In the genomic region with DNA sequence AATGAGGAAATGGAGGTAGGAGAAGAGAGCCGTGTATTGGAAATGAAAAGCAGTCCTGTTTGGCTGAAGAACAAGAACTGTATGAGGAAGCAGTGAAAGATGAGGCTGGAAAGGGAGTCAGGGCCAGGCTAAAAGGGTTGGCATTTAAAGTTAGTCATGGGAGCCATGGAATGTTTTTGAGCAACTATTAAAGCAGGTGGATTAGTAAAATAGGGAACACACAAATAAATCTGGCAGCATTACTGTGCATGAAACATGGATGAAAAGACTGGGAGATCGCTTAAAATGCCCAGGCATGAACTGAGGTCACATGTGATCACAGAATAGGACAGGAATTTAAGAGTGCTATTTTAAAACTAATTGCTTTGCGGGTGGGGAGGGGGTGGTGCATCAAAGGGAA, we compare ENCODE assay signal across 11 cellular contexts. TPM values are rescaled to one million over a fixed set of nuclear protein-coding genes. Genes with fewer than 3 reads are reported as not detected.
DNase-seq lines count a peak whose midpoint lies in the region; ATAC-seq, FAIRE-seq and TF ChIP-seq lines count a peak whose summit lies in the region.
"Had no signal": no experiment of that assay in that cellular context is flagged by ENCODE, and none has a peak within 500 bp of the region (broad histone marks: within the 10 kb centered on the region; RNA-seq: fewer than 3 reads in every experiment).

No MANE protein-coding gene starts in this region.

- peak overlapping the region; percentile 100 for H3K4me3 Mint-ChIP-seq in neural crest cell

- peaks cover 39% of the 10 kb centered on the region for H3K4me1 Mint-ChIP-seq in neural crest cell

- H3K36me3 ChIP-seq in HUES6 (ENCODE audit: control insufficient read depth, insufficient read depth, low read length): 0 out of 2 replicates have a peak, but pooled peaks cover 3% of the 10 kb centered on the region
- no peaks in the 10 kb centered on the region for H3K36me3 ChIP-seq in bronchial epithelial cell (ENCODE audit: control insufficient read depth, insufficient read depth, low read length)
- H3K36me3 ChIP-seq in BE2C: peaks cover 5% of the 10 kb centered on the region; the same call in 1 of the 2 replicates

- no peaks in the 10 kb centered on the region for H3K9me3 Mint-ChIP-seq in neural crest cell

- peaks cover 10% of the 10 kb centered on the region for H3K4me1 ChIP-seq in HUES6 (ENCODE audit: control insufficient read depth, insufficient read depth, low read length)
- H3K4me1 ChIP-seq in BE2C: no peaks in the 10 kb centered on the region

- H3K4me3 ChIP-seq in HUES6 (ENCODE audit: low read depth, low read length) (0 out of 2 replicates have a peak overlapping the region, but pooled peaks have one; percentile 95), bronchial epithelial cell (ENCODE audit: low read depth, low read length) (no peak overlapping the region), BE2C (ENCODE audit: low read depth, low read length) (no peak overlapping the region)

- H3K36me3 Mint-ChIP-seq in neural crest cell (ENCODE audit: low read depth): no peaks in the 10 kb centered on the region

- H3K27ac Mint-ChIP-seq in neural crest cell (ENCODE audit: unreplicated experiment): peak overlapping the region; percentile 78

- no peak for FAIRE-seq in bronchial epithelial cell (lab: Jason Lieb, UNC)
- FAIRE-seq: HTR-8/SVneo, TTC549 had no signal

- H3K27me3 Mint-ChIP-seq in neural crest cell (ENCODE audit: low read depth): no peaks in the 10 kb centered on the region

- H3K27ac ChIP-seq in HUES6 (ENCODE audit: low read depth, low read length): no peak overlapping the region

- DNase-seq in A172 (ENCODE audit: low spot score): peak; percentile 20
- peak; percentile 49 for DNase-seq in bronchial epithelial cell (ENCODE audit: low read depth)
- no peak for DNase-seq in neural crest cell (ENCODE audit: low read depth, low spot score)
- no peak for DNase-seq in globus pallidus (ENCODE audit: low spot score)
- no peak for DNase-seq in NCI-H748 (lab: John Stamatoyannopoulos, UW; ENCODE audit: unreplicated experiment)
- DNase-seq in BE2C: no peak
- DNase-seq: retina had no signal

- no peak for ATAC-seq in GM18868 (IDR thresholded peaks at IDR 0.05; ENCODE audit: unreplicated experiment)

- H3K27me3 ChIP-seq in HUES6 (ENCODE audit: control insufficient read depth, insufficient read depth, low read length): no peaks in the 10 kb centered on the region
- no peaks in the 10 kb centered on the region for H3K27me3 ChIP-seq in bronchial epithelial cell (ENCODE audit: control insufficient read depth, insufficient read depth, low read length)
- H3K27me3 ChIP-seq in BE2C: no peaks in the 10 kb centered on the region

- no peak overlapping the region for H3K9ac ChIP-seq in HUES6 (ENCODE audit: low read length)

- TF ChIP-seq CTCF in bronchial epithelial cell (IDR thresholded peaks at IDR 0.05; ENCODE audit: insufficient read depth, low read length, severe bottlenecking): no peak
- no peak for TF ChIP-seq CTCF in neural crest cell (conservative IDR thresholded peaks at IDR 0.05)
- no peak for TF ChIP-seq CTCF in BE2C (IDR thresholded peaks at IDR 0.05; ENCODE audit: low read depth, low read length)

- H3K9me3 ChIP-seq in HUES6 (ENCODE audit: control insufficient read depth, insufficient read depth, low read depth, low read length): no peaks in the 10 kb centered on the region
- no peaks in the 10 kb centered on the region for H3K9me3 ChIP-seq in BE2C

RNA-seq across cellular contexts. Expression of a gene that starts 1.4 kb away (rescaled TPM):
- total RNA-seq in A172 (2014; rRNA removed; shearing (Covaris generic)): 97.0 and 114 TPM in 2 replicates
- total RNA-seq in bronchial epithelial cell (92.1 and 145 TPM in 2 replicates), neural crest cell (76.6 and 78.7 TPM in 2 replicates)
- polyA plus RNA-seq in BE2C (2012; ENCODE audit: insufficient read depth, insufficient read length, low read depth): 120 TPM

RNA-seq across cellular contexts. Expression of a gene that starts 31.9 kb away (rescaled TPM):
- total RNA-seq in A172 (2014; rRNA removed; shearing (Covaris generic)): 0.29 TPM in 1 of 2 replicates, not detected in the other
- total RNA-seq in bronchial epithelial cell (0.26 and 1.1 TPM in 2 replicates), neural crest cell (0.61 and 0.72 TPM in 2 replicates)
- polyA plus RNA-seq in BE2C (2012; ENCODE audit: insufficient read depth, insufficient read length, low read depth): 8.0 TPM

Comparison
In these comparisons a context has a peak if more than half of its experiments do, and no peak if none do; other contexts are left out.
1. DNase-seq: peak in A172 (single experiment) and bronchial epithelial cell (single experiment); none in neural crest cell (single experiment), globus pallidus (single experiment), NCI-H748 (single experiment) and BE2C (single experiment).